ENCODE assay signal across 15 cellular contexts in the genomic region with DNA sequence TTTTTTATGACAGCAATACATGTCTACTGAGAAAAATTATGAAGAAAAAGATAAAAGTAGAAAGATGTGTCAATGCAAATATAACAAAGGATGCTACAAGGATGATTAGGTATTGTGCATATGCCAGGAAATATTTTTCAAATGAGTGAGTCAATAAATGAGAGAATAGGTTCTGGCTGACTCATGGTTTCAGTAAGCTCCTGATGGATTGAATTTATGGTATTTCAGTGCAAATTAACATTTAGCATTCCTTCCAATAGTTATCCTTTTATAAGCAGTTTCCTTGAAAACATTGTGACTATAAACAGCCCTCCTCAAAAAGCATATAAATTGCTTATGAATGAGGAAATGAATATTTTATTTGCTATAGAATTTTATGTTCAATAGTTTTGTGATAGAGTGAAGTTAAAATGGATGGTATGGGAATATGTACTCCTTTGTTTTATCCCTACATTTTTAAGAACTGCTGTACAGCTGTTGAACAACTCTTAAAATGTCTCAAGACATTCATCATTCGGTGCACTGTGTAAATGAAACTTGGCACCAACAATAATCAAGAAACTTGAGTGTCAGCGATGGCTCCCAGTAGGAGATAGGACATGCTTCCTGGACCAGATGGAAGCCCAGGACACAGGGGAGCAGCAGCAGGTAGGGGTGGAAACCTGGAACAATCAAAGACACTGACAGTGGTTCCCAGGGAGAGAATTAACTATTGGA.
A peak's percentile ranks its signal among the peaks of the same experiment; 100 is the strongest.
DNase-seq lines count a peak whose midpoint lies in the region; TF ChIP-seq lines count a peak whose summit lies in the region.
"Had no signal": no experiment of that assay in that cellular context is flagged by ENCODE, and none has a peak within 500 bp of the region (broad histone marks: within the 10 kb centered on the region; RNA-seq: fewer than 3 reads in every experiment).

No MANE protein-coding gene starts in this region.

- H3K4me1 Mint-ChIP-seq in T-helper 2 cell treated with Interferon-gamma antibody and Interleukin-4, amounts not matched to agents 5 μg/mL and 100 μg/mL, for 36 hours (ENCODE audit: low read depth), result no peaks in the 10 kb centered on the region

- no peaks in the 10 kb centered on the region for H3K9me3 Mint-ChIP-seq in T-helper 2 cell treated with Interferon-gamma antibody and Interleukin-4, amounts not matched to agents 5 μg/mL and 100 μg/mL, for 36 hours

- H3K27ac Mint-ChIP-seq in T-helper 2 cell treated with Interferon-gamma antibody and Interleukin-4, amounts not matched to agents 5 μg/mL and 100 μg/mL, for 36 hours, result no peak overlapping the region
- H3K27ac Mint-ChIP-seq: activated naive CD4-positive, alpha-beta T cell treated with anti-CD3 and anti-CD28 coated beads for 36 hours; IgD-negative memory B cell had no signal

- no peaks in the 10 kb centered on the region for H3K36me3 Mint-ChIP-seq in T-helper 2 cell treated with Interferon-gamma antibody and Interleukin-4, amounts not matched to agents 5 μg/mL and 100 μg/mL, for 36 hours (ENCODE audit: low read depth)
- H3K36me3 Mint-ChIP-seq: IgD-negative memory B cell had no signal

- TF ChIP-seq CTCF in A673 (conservative IDR thresholded peaks at IDR 0.05; ENCODE audit: low read depth, low read length) (no peak), fibroblast of pulmonary artery (IDR thresholded peaks at IDR 0.05; ENCODE audit: low read length, missing control alignments) (no peak), vagina (IDR thresholded peaks at IDR 0.05) (no peak)

- H3K79me2 ChIP-seq in GM23248 (ENCODE audit: insufficient read depth), result no peaks in the 10 kb centered on the region

- CTCF ChIA-PET in A673 (lab: Charles Lee), result no interaction called here

- POLR2A ChIA-PET in A673 (lab: Charles Lee; ENCODE audit: low non-redundant PET), result no interaction called here

- peaks cover 2% of the 10 kb centered on the region for H3K27me3 Mint-ChIP-seq in T-helper 2 cell treated with Interferon-gamma antibody and Interleukin-4, amounts not matched to agents 5 μg/mL and 100 μg/mL, for 36 hours (ENCODE audit: low read depth)
- H3K27me3 Mint-ChIP-seq: IgD-negative memory B cell had no signal

- H3K4me3 Mint-ChIP-seq in T-helper 2 cell treated with Interferon-gamma antibody and Interleukin-4, amounts not matched to agents 5 μg/mL and 100 μg/mL, for 36 hours, result no peak overlapping the region
- H3K4me3 Mint-ChIP-seq: activated naive CD4-positive, alpha-beta T cell treated with anti-CD3 and anti-CD28 coated beads for 36 hours; IgD-negative memory B cell had no signal

- H3K9me3 ChIP-seq in A673 (ENCODE audit: low read depth, low read length, poor library complexity, severe bottlenecking), result peaks cover 5% of the 10 kb centered on the region
- H3K9me3 ChIP-seq in GM23248 (ENCODE audit: low read depth), result no peaks in the 10 kb centered on the region
- no peaks in the 10 kb centered on the region for H3K9me3 ChIP-seq in SJSA1 (replicated peaks)
- H3K9me3 ChIP-seq in vagina, result no peaks in the 10 kb centered on the region

- H3K9ac ChIP-seq in GM23248, result no peak overlapping the region
- H3K9ac ChIP-seq: BLaER1 treated with 17β-estradiol and CSF1 and Interleukin-3, amounts not matched to agents 10 nM and 100 nM had no signal

- no peak overlapping the region for H3K27ac ChIP-seq in A673 (ENCODE audit: low read depth, low read length, poor library complexity, severe bottlenecking)
- H3K27ac ChIP-seq in GM23248, result peak overlapping the region; percentile 28
- H3K27ac ChIP-seq in SJSA1, result peak overlapping the region; percentile 70
- H3K27ac ChIP-seq in vagina, result no peak overlapping the region
- H3K27ac ChIP-seq: BLaER1 treated with 17β-estradiol and CSF1 and Interleukin-3, amounts not matched to agents 10 nM and 100 nM; tibial nerve had no signal

- H3K4me1 ChIP-seq in A673 (ENCODE audit: insufficient read depth, low read length, poor library complexity, severe bottlenecking) (peaks cover 5% of the 10 kb centered on the region), GM23248 (ENCODE audit: insufficient read depth) (peaks cover 47% of the 10 kb centered on the region), SJSA1 (replicated peaks) (peaks cover 23% of the 10 kb centered on the region), vagina (no peaks in the 10 kb centered on the region)
- H3K4me1 ChIP-seq: BLaER1 treated with 17β-estradiol and CSF1 and Interleukin-3, amounts not matched to agents 10 nM and 100 nM; tibial nerve had no signal

- TF ChIP-seq POLR2A in vagina (IDR thresholded peaks at IDR 0.05), result no peak

- intact Hi-C loops in A673 (cut with micrococcal nuclease; ENCODE audit: unreplicated experiment), result no loop called here
- intact Hi-C loops in vagina (cut with DNase I), result no loop called here

- BruUV-seq in A673 (replicated peaks; lab: Mats Ljungman, UMichigan), result no TSS peak

- H3K9me2 ChIP-seq in GM23248 (ENCODE audit: insufficient read depth), result no peaks in the 10 kb centered on the region; the same call in 1 of the 2 replicates

- no peak overlapping the region for H2AFZ ChIP-seq in GM23248

- DNase-seq in A673 (ENCODE audit: low spot score) (peak; percentile 51), GM23248 (peak; percentile 85), SJSA1 (ENCODE audit: low read depth in 1 of 2, low spot score in 2 of 2) (peak in 1 of 2 experiments; percentile 69), fibroblast of pulmonary artery (ENCODE audit: low read depth) (peak; percentile 56), vagina (ENCODE audit: extremely low spot score in 2 of 2) (no peak), D341Med (ENCODE audit: low spot score) (no peak)
- no peak for DNase-seq in T-helper 2 cell treated with Interferon-gamma antibody and Interleukin-4, amounts not matched to agents 5 μg/mL and 100 μg/mL, for 36 hours (ENCODE audit: low spot score)
- no peak for DNase-seq in activated CD4-positive, alpha-beta T cell treated with anti-CD3 and anti-CD28 coated beads for 48 hours
- DNase-seq: activated naive CD4-positive, alpha-beta T cell treated with anti-CD3 and anti-CD28 coated beads for 36 hours; NCI-H1436 treated with DMSO at 0.1 percent for 48 hours; NCI-H748 treated with DMSO at 0.1 percent for 48 hours; SHP77 treated with DMSO at 0.1 percent for 48 hours had no signal

- H3K4me2 ChIP-seq in GM23248 (ENCODE audit: unreplicated experiment), result peak overlapping the region; percentile 38
- H3K4me2 ChIP-seq: BLaER1 treated with 17β-estradiol and CSF1 and Interleukin-3, amounts not matched to agents 10 nM and 100 nM had no signal

- H4K20me1 ChIP-seq in GM23248 (ENCODE audit: insufficient read depth), result no peaks in the 10 kb centered on the region
- H4K20me1 ChIP-seq: BLaER1 treated with 17β-estradiol and CSF1 and Interleukin-3, amounts not matched to agents 10 nM and 100 nM had no signal

- H3F3A ChIP-seq in GM23248 (ENCODE audit: insufficient read depth), result peaks cover 36% of the 10 kb centered on the region

- H3K4me3 ChIP-seq in A673 (ENCODE audit: low read depth, low read length, poor library complexity, severe bottlenecking) (no peak overlapping the region), GM23248 (no peak overlapping the region), SJSA1 (no peak overlapping the region), fibroblast of pulmonary artery (replicated peaks; ENCODE audit: low read depth, low read length) (no peak overlapping the region), vagina (no peak overlapping the region)
- H3K4me3 ChIP-seq: BLaER1 treated with 17β-estradiol and CSF1 and Interleukin-3, amounts not matched to agents 10 nM and 100 nM; tibial nerve had no signal

- in situ Hi-C loops in GM23248 (cut with MboI), result no loop called here

- WGBS in GM23248 (ENCODE audit: low coverage in 1 of 2, low lambda C conversion rate in 2 of 2, missing lambda C conversion rate in 2 of 2), 2 experiments, result 60 to 70% methylated on average over 2 of the region's 2 CpGs

- H3K36me3 ChIP-seq in A673 (ENCODE audit: insufficient read depth, low read length, poor library complexity, severe bottlenecking), result no peaks in the 10 kb centered on the region
- H3K36me3 ChIP-seq in GM23248 (ENCODE audit: low read depth), result no peaks in the 10 kb centered on the region
- no peaks in the 10 kb centered on the region for H3K36me3 ChIP-seq in SJSA1
- no peaks in the 10 kb centered on the region for H3K36me3 ChIP-seq in vagina
- H3K36me3 ChIP-seq: BLaER1 treated with 17β-estradiol and CSF1 and Interleukin-3, amounts not matched to agents 10 nM and 100 nM; tibial nerve had no signal

- H3K27me3 ChIP-seq in A673 (replicated peaks; ENCODE audit: insufficient read depth, low read depth, low read length, poor library complexity) (no peaks in the 10 kb centered on the region), GM23248 (replicated peaks; ENCODE audit: insufficient read depth) (no peaks in the 10 kb centered on the region), SJSA1 (replicated peaks) (no peaks in the 10 kb centered on the region), vagina (no peaks in the 10 kb centered on the region)
- H3K27me3 ChIP-seq: BLaER1 treated with 17β-estradiol and CSF1 and Interleukin-3, amounts not matched to agents 10 nM and 100 nM; tibial nerve had no signal

Comparison
In these comparisons a context has a peak if more than half of its experiments do, and no peak if none do; other contexts are left out.
1. DNase-seq: peak in A673 (single experiment), GM23248 (single experiment) and fibroblast of pulmonary artery (single experiment); none in vagina (0 of 2), T-helper 2 cell treated with Interferon-gamma antibody and Interleukin-4, amounts not matched to agents 5 μg/mL and 100 μg/mL, for 36 hours (single experiment), D341Med (single experiment) and activated CD4-positive, alpha-beta T cell treated with anti-CD3 and anti-CD28 coated beads for 48 hours (single experiment).
2. H3K27ac ChIP-seq: peak in GM23248 (single experiment) and SJSA1 (single experiment); none in A673 (single experiment) and vagina (single experiment).